Comparison of ENCODE assay signal across 1 cellular context in genomic region chr1:161766102-161766981, GRCh38.
A peak's percentile ranks its signal among the peaks of the same experiment; 100 is the strongest.
TF ChIP-seq lines count a peak whose summit lies in the region.

TSS of gene ATF6 (plus strand) at chr1:161766320. CDS start at chr1:161766361, 41 bp downstream.

TF ChIP-seq in HepG2, 621 proteins besides CTCF, POLR2A, EP300 and RAD21 (continued from another document and continues in another):
- no peak for TF ChIP-seq ZBED4 (CRISPR knock-in tag; IDR thresholded peaks at IDR 0.05; ENCODE audit: borderline replicate concordance)
- no peak for TF ChIP-seq NR2F1 (CRISPR knock-in tag; IDR thresholded peaks at IDR 0.05)
- TF ChIP-seq TAF15 (IDR thresholded peaks at IDR 0.05; ENCODE audit: low read depth, low read length, poor library complexity, severe bottlenecking) = no peak
- no peak for TF ChIP-seq U2AF2 (IDR thresholded peaks at IDR 0.05; ENCODE audit: low read depth, low read length)
- no peak for TF ChIP-seq KLF9 (CRISPR knock-in tag; IDR thresholded peaks at IDR 0.05; ENCODE audit: low read depth)
- no peak for TF ChIP-seq CENPBD1 (CRISPR knock-in tag; IDR thresholded peaks at IDR 0.05; ENCODE audit: borderline replicate concordance, low read depth)
- TF ChIP-seq IRF1 (CRISPR knock-in tag; IDR thresholded peaks at IDR 0.05; ENCODE audit: low read depth) = no peak
- TF ChIP-seq LRRFIP1 (CRISPR knock-in tag; conservative IDR thresholded peaks at IDR 0.05) = no peak
- TF ChIP-seq DMTF1 (CRISPR knock-in tag; IDR thresholded peaks at IDR 0.05) = no peak
- TF ChIP-seq JUN (CRISPR knock-in tag; IDR thresholded peaks at IDR 0.05) = no peak; the same call in 1 of the 2 replicates
- no peak for TF ChIP-seq HNRNPLL (IDR thresholded peaks at IDR 0.05; ENCODE audit: low read depth, low read length, poor library complexity, severe bottlenecking)
- no peak for TF ChIP-seq SRF (IDR thresholded peaks at IDR 0.05; ENCODE audit: low read depth, low read length)
- no peak for TF ChIP-seq GTF2F1 (IDR thresholded peaks at IDR 0.05; ENCODE audit: low read length)
- no peak for TF ChIP-seq TERF1 (CRISPR knock-in tag; IDR thresholded peaks at IDR 0.05)
- peak; percentile 80 for TF ChIP-seq SALL1 (CRISPR knock-in tag; IDR thresholded peaks at IDR 0.05)
- TF ChIP-seq MIXL1 (CRISPR knock-in tag; IDR thresholded peaks at IDR 0.05) = peak; percentile 95
- no peak for TF ChIP-seq CENPX (CRISPR knock-in tag; IDR thresholded peaks at IDR 0.05)
- 0 out of 2 replicates have a peak, but pooled peaks have one; percentile 28 for TF ChIP-seq SIX4 (CRISPR knock-in tag; IDR thresholded peaks at IDR 0.05)
- TF ChIP-seq ISX (CRISPR knock-in tag; conservative IDR thresholded peaks at IDR 0.05) = no peak
- TF ChIP-seq ZKSCAN5 (CRISPR knock-in tag; IDR thresholded peaks at IDR 0.05) = no peak
- no peak for TF ChIP-seq KLF15 (CRISPR knock-in tag; IDR thresholded peaks at IDR 0.05; ENCODE audit: borderline replicate concordance)
- no peak for TF ChIP-seq ZBTB46 (CRISPR knock-in tag; IDR thresholded peaks at IDR 0.05; ENCODE audit: borderline replicate concordance)
- no peak for TF ChIP-seq ZNF207 (IDR thresholded peaks at IDR 0.05; ENCODE audit: borderline replicate concordance)
- TF ChIP-seq ZBTB7A (CRISPR knock-in tag; IDR thresholded peaks at IDR 0.05) = no peak
- no peak for TF ChIP-seq U2AF1 (optimal IDR thresholded peaks at IDR 0.05; ENCODE audit: low read depth, low read length)
- no peak for TF ChIP-seq THAP7 (CRISPR knock-in tag; IDR thresholded peaks at IDR 0.05)
- TF ChIP-seq KMT2A (CRISPR knock-in tag; IDR thresholded peaks at IDR 0.05) = peak; percentile 88; the same call in 1 of the 2 replicates
- TF ChIP-seq TARDBP (CRISPR knock-in tag; IDR thresholded peaks at IDR 0.05) = peak; percentile 75; the same call in 1 of the 2 replicates
- TF ChIP-seq ZNF816 (CRISPR knock-in tag; IDR thresholded peaks at IDR 0.05; ENCODE audit: borderline replicate concordance) = 0 out of 2 replicates have a peak, but pooled peaks have one; percentile 41
- no peak for TF ChIP-seq ZNF598 (CRISPR knock-in tag; IDR thresholded peaks at IDR 0.05; ENCODE audit: borderline replicate concordance)
- no peak for TF ChIP-seq PLRG1 (conservative IDR thresholded peaks at IDR 0.05)
- no peak for TF ChIP-seq TCF12 (IDR thresholded peaks at IDR 0.05)
- no peak for TF ChIP-seq TCF12 (CRISPR knock-in tag; IDR thresholded peaks at IDR 0.05)
- no peak for TF ChIP-seq ZNF781 (CRISPR knock-in tag; IDR thresholded peaks at IDR 0.05; ENCODE audit: borderline replicate concordance, not compliant biosample characterization)
- TF ChIP-seq NFYB (CRISPR knock-in tag; IDR thresholded peaks at IDR 0.05) = no peak
- TF ChIP-seq ZNF337 (CRISPR knock-in tag; IDR thresholded peaks at IDR 0.05; ENCODE audit: borderline replicate concordance, low read depth) = no peak
- TF ChIP-seq ZNF550 (CRISPR knock-in tag; IDR thresholded peaks at IDR 0.05; ENCODE audit: borderline replicate concordance) = no peak
- TF ChIP-seq ZNF839 (CRISPR knock-in tag; IDR thresholded peaks at IDR 0.05; ENCODE audit: borderline replicate concordance) = no peak
- no peak for TF ChIP-seq PBX2 (CRISPR knock-in tag; IDR thresholded peaks at IDR 0.05)
- TF ChIP-seq ZNF772 (CRISPR knock-in tag; IDR thresholded peaks at IDR 0.05) = peak; percentile 63; the same call in 1 of the 2 replicates
- TF ChIP-seq IKZF1 (IDR thresholded peaks at IDR 0.05) = no peak
- no peak for TF ChIP-seq SIX1 (CRISPR knock-in tag; IDR thresholded peaks at IDR 0.05; ENCODE audit: borderline replicate concordance)
- no peak for TF ChIP-seq CBX2 (IDR thresholded peaks at IDR 0.05; ENCODE audit: low read depth, low read length)
- no peak for TF ChIP-seq CBX2 (CRISPR knock-in tag; IDR thresholded peaks at IDR 0.05; ENCODE audit: low read depth)
- TF ChIP-seq ZNF333 (CRISPR knock-in tag; IDR thresholded peaks at IDR 0.05; ENCODE audit: borderline replicate concordance) = 0 out of 2 replicates have a peak, but pooled peaks have one; percentile 30
- no peak for TF ChIP-seq MTF1 (CRISPR knock-in tag; IDR thresholded peaks at IDR 0.05)
- peak; percentile 66; the same call in 1 of the 2 replicates for TF ChIP-seq MYPOP (CRISPR knock-in tag; IDR thresholded peaks at IDR 0.05)
- TF ChIP-seq FOXC1 (CRISPR knock-in tag; IDR thresholded peaks at IDR 0.05; ENCODE audit: borderline replicate concordance) = 0 out of 2 replicates have a peak, but pooled peaks have one; percentile 19
- TF ChIP-seq ZBTB20 (CRISPR knock-in tag; IDR thresholded peaks at IDR 0.05; ENCODE audit: borderline replicate concordance, low read depth) = no peak
- no peak for TF ChIP-seq ZNF570 (CRISPR knock-in tag; IDR thresholded peaks at IDR 0.05; ENCODE audit: borderline replicate concordance)
- no peak for TF ChIP-seq XBP1 (CRISPR knock-in tag; IDR thresholded peaks at IDR 0.05)
- no peak for TF ChIP-seq ZNF234 (CRISPR knock-in tag; conservative IDR thresholded peaks at IDR 0.05)
- TF ChIP-seq CREM (IDR thresholded peaks at IDR 0.05) = peak; percentile 96
- peak; percentile 50; the same call in 1 of the 2 replicates for TF ChIP-seq CREM (CRISPR knock-in tag; IDR thresholded peaks at IDR 0.05)
- TF ChIP-seq SALL2 (CRISPR knock-in tag; IDR thresholded peaks at IDR 0.05) = peak; percentile 68; the same call in 1 of the 2 replicates
- no peak; the same call in 1 of the 2 replicates for TF ChIP-seq RCOR2 (CRISPR knock-in tag; IDR thresholded peaks at IDR 0.05)
- no peak for TF ChIP-seq ZSCAN20 (CRISPR knock-in tag; IDR thresholded peaks at IDR 0.05; ENCODE audit: borderline replicate concordance)
- no peak for TF ChIP-seq ZNF7 (CRISPR knock-in tag; IDR thresholded peaks at IDR 0.05)
- peak; percentile 85 for TF ChIP-seq ERF (CRISPR knock-in tag; IDR thresholded peaks at IDR 0.05)
- TF ChIP-seq DMAP1 (CRISPR knock-in tag; IDR thresholded peaks at IDR 0.05) = peak; percentile 42; the same call in 1 of the 2 replicates
